ENCODE assay signal across 8 cellular contexts in the genomic region with DNA sequence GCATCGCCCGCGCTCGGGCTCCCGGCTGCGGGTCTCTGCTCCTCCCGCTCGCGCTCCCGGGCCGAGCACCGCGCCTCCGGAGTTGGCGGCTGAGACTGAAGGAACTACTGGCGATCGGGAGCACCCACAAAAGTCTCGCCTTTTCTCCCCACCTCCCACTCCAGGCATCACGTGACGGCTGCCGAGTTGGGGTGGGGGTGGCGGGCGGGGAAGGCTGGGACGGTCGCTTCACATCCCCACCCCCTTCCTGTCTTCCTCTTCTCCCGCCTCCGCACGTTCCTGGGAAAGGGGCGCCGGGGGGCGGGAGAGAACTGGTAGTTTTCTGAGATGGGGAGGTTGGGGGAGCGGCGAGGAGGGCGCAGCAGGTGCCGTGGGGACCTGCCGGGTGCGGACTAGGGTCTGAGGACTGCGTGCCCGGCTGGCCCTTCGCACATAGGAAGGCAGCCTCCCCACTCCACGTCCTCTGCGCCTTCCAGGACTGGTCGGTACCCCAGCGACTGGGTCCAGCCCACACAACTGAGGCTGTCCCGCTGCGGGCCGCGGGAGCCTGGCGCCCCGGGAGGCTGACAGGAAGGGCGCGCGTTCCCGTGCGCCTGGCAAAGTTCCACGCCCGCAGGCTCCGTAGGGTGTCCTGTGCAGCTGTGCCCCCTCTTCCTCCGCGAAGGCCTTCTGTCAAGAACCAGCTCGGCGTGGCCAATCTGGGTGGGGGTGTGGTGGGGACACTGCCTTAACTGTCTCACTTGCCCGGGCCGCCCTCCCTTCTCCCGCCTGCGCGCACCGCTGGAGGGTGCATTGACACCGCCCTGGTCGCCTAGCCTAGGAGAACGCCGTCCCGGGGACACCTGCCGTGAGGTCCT. TPM values are rescaled to one million over a fixed set of nuclear protein-coding genes. Genes with fewer than 3 reads are reported as not detected.
DNase-seq lines count a peak whose midpoint lies in the region; ATAC-seq and TF ChIP-seq lines count a peak whose summit lies in the region.

TSS of gene LYPD1 (minus strand) at position 102 of the 857 bp plus-strand sequence. CDS start 273 bp downstream, outside the sequence.

- DNase-seq in left cardiac atrium (peak; percentile 29), pulmonary artery endothelial cell (ENCODE audit: low read depth, low spot score) (no peak)
- no peak for DNase-seq in activated CD4-positive, alpha-beta T cell treated with anti-CD3 and anti-CD28 coated beads, Interleukin-2, amount 50 U/mL, for 48 hours

- CTCF ChIA-PET in HEK293 (lab: Yijun Ruan, JAX), result interaction anchor here (0.5 to 1.5 kb wide), 4 partner anchors 11 to 1478 kb away, joined by 3 to 6 read pairs (median 4); no protein-coding TSS in a partner anchor

- H3K4me3 ChIP-seq in HEK293 (ENCODE audit: low read depth, low read length), result peak within 1 kb of the TSS; percentile 88

- no peak for TF ChIP-seq CTCF in HEK293 (tag by site-specific recombination; IDR thresholded peaks at IDR 0.05)

- peak within 1 kb of the TSS; percentile 84; the same call in 1 of the 2 replicates for H3K27ac ChIP-seq in HEK293 (ENCODE audit: extremely low read depth, low read depth, low read length)

- intact Hi-C loops in left cardiac atrium (cut with DNase I), result no loop called here

- ATAC-seq in SK-N-SH treated with all-trans-retinoic acid at 6 μM for 48 hours (peak; percentile 54), left cardiac atrium (peak; percentile 45 to 72), HG02571 (IDR thresholded peaks at IDR 0.05; ENCODE audit: unreplicated experiment) (no peak), HG03025 (IDR thresholded peaks at IDR 0.05; ENCODE audit: low FRiP score, unreplicated experiment) (no peak), GM19324 (IDR thresholded peaks at IDR 0.05; ENCODE audit: low FRiP score, unreplicated experiment) (no peak)

- POLR2A ChIA-PET in HEK293 (lab: Yijun Ruan, JAX), result interaction anchor here (0.5 to 1.7 kb wide), 3 partner anchors 11 to 501 kb away, joined by 3 to 5 read pairs (median 4); no protein-coding TSS in a partner anchor

- peaks cover 0 to 17% of the 10 kb centered on the region in 2 experiments; a peak in 1 of 3 replicates for H3K36me3 ChIP-seq in HEK293 (ENCODE audit: control insufficient read depth in 2 of 2, insufficient read depth in 1 of 2, low read length in 2 of 2)

- peaks cover 3% of the 10 kb centered on the region; the same call in 1 of the 2 replicates for H3K4me1 ChIP-seq in HEK293 (ENCODE audit: control insufficient read depth, insufficient read depth, low read length)

- no peaks in the 10 kb centered on the region for H3K9me3 ChIP-seq in HEK293 (ENCODE audit: control insufficient read depth, insufficient read depth, low read depth, low read length)

TF ChIP-seq in HEK293, 187 proteins besides CTCF, POLR2A, EP300 and RAD21 (continues in another document):
- TF ChIP-seq ZNF398 (tag by site-specific recombination; IDR thresholded peaks at IDR 0.05) (peak; percentile 94), ZNF335 (tag by site-specific recombination; conservative IDR thresholded peaks at IDR 0.05) (peak; percentile 84; the same call in 1 of the 2 replicates), ZNF350 (tag by site-specific recombination; IDR thresholded peaks at IDR 0.05) (no peak), IKZF3 (tag by site-specific recombination; IDR thresholded peaks at IDR 0.05) (peak; percentile 81), MYNN (tag by site-specific recombination; IDR thresholded peaks at IDR 0.05; ENCODE audit: borderline replicate concordance) (no peak), ZNF341 (tag by site-specific recombination; IDR thresholded peaks at IDR 0.05; ENCODE audit: low read depth) (peak; percentile 95), ZNF2 (tag by site-specific recombination; IDR thresholded peaks at IDR 0.05) (0 out of 2 replicates have a peak, but pooled peaks have one; percentile 15)
- TF ChIP-seq, protein P1, sequence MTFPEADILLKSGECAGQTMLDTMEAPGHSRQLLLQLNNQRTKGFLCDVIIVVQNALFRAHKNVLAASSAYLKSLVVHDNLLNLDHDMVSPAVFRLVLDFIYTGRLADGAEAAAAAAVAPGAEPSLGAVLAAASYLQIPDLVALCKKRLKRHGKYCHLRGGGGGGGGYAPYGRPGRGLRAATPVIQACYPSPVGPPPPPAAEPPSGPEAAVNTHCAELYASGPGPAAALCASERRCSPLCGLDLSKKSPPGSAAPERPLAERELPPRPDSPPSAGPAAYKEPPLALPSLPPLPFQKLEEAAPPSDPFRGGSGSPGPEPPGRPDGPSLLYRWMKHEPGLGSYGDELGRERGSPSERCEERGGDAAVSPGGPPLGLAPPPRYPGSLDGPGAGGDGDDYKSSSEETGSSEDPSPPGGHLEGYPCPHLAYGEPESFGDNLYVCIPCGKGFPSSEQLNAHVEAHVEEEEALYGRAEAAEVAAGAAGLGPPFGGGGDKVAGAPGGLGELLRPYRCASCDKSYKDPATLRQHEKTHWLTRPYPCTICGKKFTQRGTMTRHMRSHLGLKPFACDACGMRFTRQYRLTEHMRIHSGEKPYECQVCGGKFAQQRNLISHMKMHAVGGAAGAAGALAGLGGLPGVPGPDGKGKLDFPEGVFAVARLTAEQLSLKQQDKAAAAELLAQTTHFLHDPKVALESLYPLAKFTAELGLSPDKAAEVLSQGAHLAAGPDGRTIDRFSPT (tag by site-specific recombination; IDR thresholded peaks at IDR 0.05), result no peak; the same call in 1 of the 2 replicates

TF ChIP-seq in SK-N-SH treated with all-trans-retinoic acid at 6 μM for 48 hours, 23 proteins besides CTCF, POLR2A, EP300 and RAD21:
- no peak for TF ChIP-seq ZNF8 (CRISPR knock-in tag; IDR thresholded peaks at IDR 0.05)
- no peak for TF ChIP-seq ISL1 (CRISPR knock-in tag; IDR thresholded peaks at IDR 0.05)
- TF ChIP-seq ARNTL (CRISPR knock-in tag; IDR thresholded peaks at IDR 0.05; ENCODE audit: borderline replicate concordance, low read depth), result no peak
- TF ChIP-seq RARB (CRISPR knock-in tag; IDR thresholded peaks at IDR 0.05), result no peak
- no peak for TF ChIP-seq ZNF70 (CRISPR knock-in tag; IDR thresholded peaks at IDR 0.05)

RNA-seq across cellular contexts. Expression of gene LYPD1, which starts in this region (rescaled TPM):
- total RNA-seq in left cardiac atrium, result under 1 TPM; 0.34 to 0.35 TPM
- 29.4 and 66.5 TPM in 2 replicates for total RNA-seq in pulmonary artery endothelial cell

Comparison
In these comparisons a context has a peak if more than half of its experiments do, and no peak if none do; other contexts are left out.
1. RNA of gene LYPD1 (total RNA-seq): 29.4 to 66.5 TPM in pulmonary artery endothelial cell; 0.34 to 0.35 TPM in left cardiac atrium; every median in the first group is over 10 times any median in the second.
2. Peak in DNase-seq and ATAC-seq in left cardiac atrium; RNA of the gene not detected or under 1 TPM.
3. Of the 2 proteins assayed by ChIP-seq in both HEK293 and SK-N-SH treated with all-trans-retinoic acid at 6 μM for 48 hours: peak only in HEK293: PATZ1; only in SK-N-SH treated with all-trans-retinoic acid at 6 μM for 48 hours: none; in both: none; in neither: 1.